ENCODE assay signal across 8 cellular contexts in genomic region chr1:50332941-50333594, GRCh38.
DNase-seq lines count a peak whose midpoint lies in the region; ATAC-seq, FAIRE-seq and TF ChIP-seq lines count a peak whose summit lies in the region.

No MANE protein-coding gene starts in this region.

- POLR2A ChIA-PET in OCI-LY7 (lab: Charles Lee): interaction anchor here (0.6 kb wide), 1 partner anchor 742 kb away, joined by 3 read pairs; no protein-coding TSS in a partner anchor

- peak; percentile 71 for ATAC-seq in HG03175 (IDR thresholded peaks at IDR 0.05; ENCODE audit: unreplicated experiment)
- ATAC-seq in Right ventricle myocardium superior (ENCODE audit: poor library complexity): peak; percentile 98

- H3K9me3 Mint-ChIP-seq in activated naive CD4-positive, alpha-beta T cell treated with anti-CD3 and anti-CD28 coated beads, Interleukin-2, amount 10 ng/mL, durations not matched to agents 7 days and 5 days: no peaks in the 10 kb centered on the region

- H3K9me2 ChIP-seq in OCI-LY7 (ENCODE audit: insufficient read depth, low read length): no peaks in the 10 kb centered on the region

- H3K27ac ChIP-seq in OCI-LY7 (ENCODE audit: low read depth, low read length, poor library complexity, severe bottlenecking): no peak overlapping the region
- no peak overlapping the region for H3K27ac ChIP-seq in vagina

- no peaks in the 10 kb centered on the region for H3K79me2 ChIP-seq in OCI-LY7 (ENCODE audit: insufficient read depth, low read depth, low read length)

- H3K4me3 ChIP-seq in OCI-LY7 (ENCODE audit: low read depth, low read length, poor library complexity, severe bottlenecking): peak overlapping the region; percentile 44
- H3K4me3 ChIP-seq in vagina: peak overlapping the region; percentile 30 to 49

- no peaks in the 10 kb centered on the region for H4K20me1 ChIP-seq in OCI-LY7 (ENCODE audit: insufficient read depth, low read length)

- H3K4me3 Mint-ChIP-seq in activated naive CD4-positive, alpha-beta T cell treated with anti-CD3 and anti-CD28 coated beads, Interleukin-2, amount 10 ng/mL, durations not matched to agents 7 days and 5 days: no peak overlapping the region

- intact Hi-C loops in OCI-LY7 (cut with micrococcal nuclease; ENCODE audit: unreplicated experiment): no loop called here
- intact Hi-C loops in Right ventricle myocardium superior (cut with DNase I): no loop called here
- intact Hi-C loops in vagina (cut with DNase I): no loop called here

- H3K27me3 Mint-ChIP-seq in activated naive CD4-positive, alpha-beta T cell treated with anti-CD3 and anti-CD28 coated beads, Interleukin-2, amount 10 ng/mL, durations not matched to agents 7 days and 5 days: peaks cover 52% of the 10 kb centered on the region

- no peaks in the 10 kb centered on the region for H3K36me3 Mint-ChIP-seq in activated naive CD4-positive, alpha-beta T cell treated with anti-CD3 and anti-CD28 coated beads, Interleukin-2, amount 10 ng/mL, durations not matched to agents 7 days and 5 days

- H2AFZ ChIP-seq in OCI-LY7 (ENCODE audit: low read length): peak overlapping the region; percentile 20; the same call in 1 of the 2 replicates

- TF ChIP-seq POLR2A in vagina (IDR thresholded peaks at IDR 0.05): no peak

- BruUV-seq in OCI-LY7 (replicated peaks; lab: Mats Ljungman, UMichigan): no TSS peak

- H3K4me1 ChIP-seq in OCI-LY7 (ENCODE audit: insufficient read depth, low read length, poor library complexity, severe bottlenecking): no peaks in the 10 kb centered on the region
- H3K4me1 ChIP-seq in vagina: peaks cover 13% of the 10 kb centered on the region

- TF ChIP-seq CTCF in OCI-LY7 (conservative IDR thresholded peaks at IDR 0.05; ENCODE audit: low read length) (peak; percentile 74), vagina (IDR thresholded peaks at IDR 0.05) (peak; percentile 64 to 82 (median 77))

- H3K4me2 ChIP-seq in OCI-LY7 (ENCODE audit: low read length): peak overlapping the region; percentile 46; the same call in 1 of the 2 replicates

- H3K27me3 ChIP-seq in vagina: no peaks in the 10 kb centered on the region

- FAIRE-seq in GM19239 (lab: Jason Lieb, UNC): peak; percentile 54

- H3K36me3 ChIP-seq in OCI-LY7 (ENCODE audit: insufficient read depth, low read length) (no peaks in the 10 kb centered on the region), vagina (no peaks in the 10 kb centered on the region)

- DNase-seq in CD1c-positive myeloid dendritic cell (ENCODE audit: extremely low spot score): peak; percentile 69
- DNase-seq in GM19239 (ENCODE audit: insufficient read length, low spot score): peak; percentile 64
- DNase-seq in OCI-LY7 (ENCODE audit: low spot score): peak; percentile 41
- DNase-seq in activated naive CD4-positive, alpha-beta T cell treated with anti-CD3 and anti-CD28 coated beads, Interleukin-2, amount 10 ng/mL, durations not matched to agents 7 days and 5 days: peak; percentile 53
- peak; percentile 79 for DNase-seq in Right ventricle myocardium superior
- DNase-seq in nucleus accumbens (lab: John Stamatoyannopoulos, UW): peak in 34 of 56 donors; percentile 2 to 64 (median 21)
- DNase-seq in vagina (ENCODE audit: extremely low spot score in 2 of 2): no peak

- no peak overlapping the region for H3K27ac Mint-ChIP-seq in activated naive CD4-positive, alpha-beta T cell treated with anti-CD3 and anti-CD28 coated beads, Interleukin-2, amount 10 ng/mL, durations not matched to agents 7 days and 5 days

- H3K9me3 ChIP-seq in OCI-LY7 (ENCODE audit: low read length) (no peaks in the 10 kb centered on the region), vagina (no peaks in the 10 kb centered on the region)

- peaks cover 8% of the 10 kb centered on the region for H3K4me1 Mint-ChIP-seq in activated naive CD4-positive, alpha-beta T cell treated with anti-CD3 and anti-CD28 coated beads, Interleukin-2, amount 10 ng/mL, durations not matched to agents 7 days and 5 days

- CTCF ChIA-PET in OCI-LY7 (lab: Charles Lee; ENCODE audit: unreplicated experiment): no interaction called here
- CTCF ChIA-PET in activated naive CD4-positive, alpha-beta T cell treated with anti-CD3 and anti-CD28 coated beads, Interleukin-2, amount 10 ng/mL, durations not matched to agents 7 days and 5 days (lab: Charles Lee): interaction anchor here (0.8 to 2.1 kb wide), 11 partner anchors 9 to 1656 kb away, joined by 3 to 14 read pairs (median 4); no protein-coding TSS in a partner anchor

Comparison
In these comparisons a context has a peak if more than half of its experiments do, and no peak if none do; other contexts are left out.
1. DNase-seq: peak in CD1c-positive myeloid dendritic cell (single experiment), GM19239 (single experiment), OCI-LY7 (single experiment), activated naive CD4-positive, alpha-beta T cell treated with anti-CD3 and anti-CD28 coated beads, Interleukin-2, amount 10 ng/mL, durations not matched to agents 7 days and 5 days (single experiment), Right ventricle myocardium superior (single experiment) and nucleus accumbens (34 of 56); none in vagina (0 of 2).